20 cellular contexts compared by ENCODE assay signal in genomic region chr14:106822905-106823304, GRCh38.
DNase-seq lines count a peak whose midpoint lies in the region; ATAC-seq, FAIRE-seq and TF ChIP-seq lines count a peak whose summit lies in the region.
"Had no signal": no experiment of that assay in that cellular context is flagged by ENCODE, and none has a peak within 500 bp of the region (broad histone marks: within the 10 kb centered on the region; RNA-seq: fewer than 3 reads in every experiment).

No MANE protein-coding gene starts in this region.

- H3K36me3 ChIP-seq in DOHH2 (ENCODE audit: control insufficient read depth, low read length) (peaks cover 3% of the 10 kb centered on the region; the same call in 1 of the 2 replicates), OCI-LY1 (ENCODE audit: insufficient read depth, low read length) (no peaks in the 10 kb centered on the region), GM12878 (ENCODE audit: control insufficient read depth in 2 of 2, insufficient read depth in 2 of 2, low read length in 1 of 2) (no peaks in the 10 kb centered on the region), body of pancreas (replicated peaks in 1 of 2; ENCODE audit: insufficient read depth in 1 of 2, low read depth in 2 of 2) (no peaks in the 10 kb centered on the region)

- SMC1A ChIA-PET in GM12878 (lab: Charles Lee; ENCODE audit: uncharacterized antibody, unreplicated experiment) = interaction anchor here (0.9 to 1.1 kb wide), 4 partner anchors 21 to 51 kb away, joined by 3 to 4 read pairs (median 3); no protein-coding TSS in a partner anchor

- FAIRE-seq in GM18507 (lab: Jason Lieb, UNC) (peak; percentile 54), GM12878 (lab: Jason Lieb, UNC) (no peak)
- FAIRE-seq: A549, D721Med, H1, HTR-8/SVneo had no signal

- no peak for DNase-seq in GM18507 (ENCODE audit: extremely low spot score, insufficient read length, low read depth)
- DNase-seq in GM12878 (ENCODE audit: low read depth, low spot score) = no peak
- DNase-seq in SHP77 treated with DMSO at 0.1 percent for 48 hours (lab: John Stamatoyannopoulos, UW) = no peak
- DNase-seq in stimulated activated CD4-positive, alpha-beta T cell treated with anti-CD3 and anti-CD28 coated beads, Interleukin-4, amount 100 ng/mL, for 24 hours = no peak
- DNase-seq in body of pancreas = no peak
- no peak for DNase-seq in SW480 (ENCODE audit: low spot score)
- DNase-seq: AML-193; Caco-2; CD4-positive, alpha-beta T cell; GDM1; H9; IMR-90 had no signal

- CTCF ChIA-PET in GM12878 (lab: Yijun Ruan, JAX) = interaction anchor here (0.9 to 4.4 kb wide), 7 partner anchors 9 to 147 kb away, joined by 3 to 94 read pairs (median 8); no protein-coding TSS in a partner anchor

- H3K4me2 ChIP-seq in DOHH2 (ENCODE audit: low read length) = peak overlapping the region; percentile 76
- H3K4me2 ChIP-seq in OCI-LY1 (ENCODE audit: low read length) = peak overlapping the region; percentile 61
- peak overlapping the region; percentile 66 for H3K4me2 ChIP-seq in GM12878 (ENCODE audit: control insufficient read depth, insufficient read depth)
- H3K4me2 ChIP-seq: A549 had no signal

- BruUV-seq in GM12878 (replicated peaks; lab: Mats Ljungman, UMichigan) = no TSS peak

- H3K9ac ChIP-seq in OCI-LY1 (ENCODE audit: low read length) (peak overlapping the region; percentile 53), GM12878 (ENCODE audit: control insufficient read depth, insufficient read depth, low read length) (peak overlapping the region; percentile 21; the same call in 1 of the 2 replicates)

- no peak for TF ChIP-seq CTCF in DOHH2 (IDR thresholded peaks at IDR 0.05; ENCODE audit: low read depth, low read length, poor library complexity, severe bottlenecking)
- TF ChIP-seq CTCF in OCI-LY1 (IDR thresholded peaks at IDR 0.05; ENCODE audit: low read length) = no peak
- no peak for TF ChIP-seq CTCF in GM12878 (IDR thresholded peaks at IDR 0.05 in 2 of 3, conservative IDR thresholded peaks at IDR 0.05 in 1 of 3; ENCODE audit: control insufficient read depth in 2 of 3, extremely low read depth in 1 of 3, insufficient read depth in 1 of 3, low read depth in 3 of 3, low read length in 3 of 3)
- TF ChIP-seq CTCF in body of pancreas (IDR thresholded peaks at IDR 0.05) = no peak

- no peaks in the 10 kb centered on the region for H3K79me2 ChIP-seq in DOHH2 (ENCODE audit: control insufficient read depth, low read length)
- no peaks in the 10 kb centered on the region for H3K79me2 ChIP-seq in OCI-LY1 (ENCODE audit: insufficient read depth, low read length)
- no peaks in the 10 kb centered on the region for H3K79me2 ChIP-seq in GM12878 (ENCODE audit: control insufficient read depth, insufficient read depth, low read length)

- in situ Hi-C loops in GM12878 (cut with MboI) = no loop called here

- H3K4me1 ChIP-seq in DOHH2 (ENCODE audit: control insufficient read depth, low read length) (peaks cover 57% of the 10 kb centered on the region), OCI-LY1 (ENCODE audit: insufficient read depth, low read length, severe bottlenecking) (peaks cover 48% of the 10 kb centered on the region), GM12878 (ENCODE audit: control insufficient read depth, insufficient read depth, low read length) (peaks cover 20% of the 10 kb centered on the region), body of pancreas (no peaks in the 10 kb centered on the region)
- H3K4me1 ChIP-seq: A549, Caco-2 had no signal

- ATAC-seq in GM12878 = no peak
- ATAC-seq in body of pancreas = no peak
- ATAC-seq: A549 had no signal

- H3K27me3 ChIP-seq in DOHH2 (ENCODE audit: control insufficient read depth, low read length) (no peaks in the 10 kb centered on the region), OCI-LY1 (ENCODE audit: insufficient read depth, low read length) (no peaks in the 10 kb centered on the region), GM12878 (replicated peaks in 1 of 2; ENCODE audit: control insufficient read depth in 2 of 2, insufficient read depth in 2 of 2, low read length in 1 of 2) (no peaks in the 10 kb centered on the region; a peak in 1 of 4 replicates), body of pancreas (no peaks in the 10 kb centered on the region)

- TF ChIP-seq POLR2A in GM12878 (IDR thresholded peaks at IDR 0.05; ENCODE audit: low read depth, low read length) (no peak), body of pancreas (IDR thresholded peaks at IDR 0.05) (no peak)

- peak overlapping the region; percentile 61 for H3K4me3 ChIP-seq in DOHH2 (ENCODE audit: low read length)
- H3K4me3 ChIP-seq in OCI-LY1 (ENCODE audit: low read depth, low read length, poor library complexity, severe bottlenecking) = peak overlapping the region; percentile 24
- H3K4me3 ChIP-seq in GM12878 = no peak overlapping the region
- H3K4me3 ChIP-seq in body of pancreas = no peak overlapping the region
- H3K4me3 ChIP-seq: A549 had no signal

- H3K27ac ChIP-seq in DOHH2 (ENCODE audit: low read depth, low read length) = peak overlapping the region; percentile 85
- peak overlapping the region; percentile 67 for H3K27ac ChIP-seq in OCI-LY1 (ENCODE audit: low read depth, low read length, poor library complexity, severe bottlenecking)
- H3K27ac ChIP-seq in GM12878 (ENCODE audit: control insufficient read depth, insufficient read depth) = no peak overlapping the region
- no peak overlapping the region for H3K27ac ChIP-seq in body of pancreas
- H3K27ac ChIP-seq: 22Rv1, A549, C4-2B had no signal

- no peak for TF ChIP-seq RAD21 in GM12878 (IDR thresholded peaks at IDR 0.05; ENCODE audit: insufficient read depth, low read depth, low read length)

- RAD21 ChIA-PET in GM12878 (lab: Charles Lee; ENCODE audit: unreplicated experiment) = interaction anchor here (2.9 kb wide), 1 partner anchor 50 kb away, joined by 11 read pairs; no protein-coding TSS in a partner anchor

- H2AFZ ChIP-seq in OCI-LY1 (ENCODE audit: low read length) (peak overlapping the region; percentile 52; the same call in 1 of the 2 replicates), GM12878 (ENCODE audit: control insufficient read depth, low read depth, low read length) (peak overlapping the region; percentile 49)

- POLR2A ChIA-PET in GM12878 (lab: Charles Lee) = no interaction called here

- intact Hi-C loops in GM12878 (cut with micrococcal nuclease; ENCODE audit: unreplicated experiment) = no loop called here
- intact Hi-C loops in body of pancreas (cut with DNase I) = no loop called here

- peaks cover 17% of the 10 kb centered on the region; the same call in 1 of the 2 replicates for H3K9me3 ChIP-seq in DOHH2 (ENCODE audit: control insufficient read depth, insufficient read depth, low read length)
- no peaks in the 10 kb centered on the region for H3K9me3 ChIP-seq in OCI-LY1 (ENCODE audit: low read length)
- H3K9me3 ChIP-seq in GM12878 (replicated peaks; ENCODE audit: control insufficient read depth, insufficient read depth, low read length) = no peaks in the 10 kb centered on the region; the same call in 2 of the 3 replicates
- no peaks in the 10 kb centered on the region for H3K9me3 ChIP-seq in body of pancreas
- H3K9me3 ChIP-seq: A549, Caco-2 had no signal

- H3K9me2 ChIP-seq in DOHH2 (replicated peaks; ENCODE audit: control insufficient read depth, low read length) (no peaks in the 10 kb centered on the region), OCI-LY1 (ENCODE audit: low read depth, low read length) (no peaks in the 10 kb centered on the region)

- 19% methylated on average over 7 of the region's 7 CpGs for WGBS in GM12878 (ENCODE audit: insufficient coverage, insufficient replicate concordance, low lambda C conversion rate, missing lambda C conversion rate)
- 51 to 54% methylated on average over 7 of the region's 7 CpGs for WGBS in body of pancreas, 2 donors

- H4K20me1 ChIP-seq in DOHH2 (ENCODE audit: control insufficient read depth, insufficient read depth, low read depth, low read length) (no peaks in the 10 kb centered on the region), OCI-LY1 (ENCODE audit: insufficient read depth, low read length) (no peaks in the 10 kb centered on the region), GM12878 (ENCODE audit: control insufficient read depth, insufficient read depth) (no peaks in the 10 kb centered on the region)

- H3F3A ChIP-seq in DOHH2 (ENCODE audit: control insufficient read depth, insufficient read depth) = peaks cover 11% of the 10 kb centered on the region; the same call in 1 of the 2 replicates
- H3F3A ChIP-seq in OCI-LY1 (ENCODE audit: insufficient read depth, low read length) = no peaks in the 10 kb centered on the region

- no peak for TF ChIP-seq EP300 in GM12878 (IDR thresholded peaks at IDR 0.05; ENCODE audit: borderline replicate concordance in 1 of 2, control insufficient read depth in 1 of 2, low read depth in 2 of 2, low read length in 2 of 2)

TF ChIP-seq in GM12878, 131 proteins besides CTCF, POLR2A, EP300 and RAD21 (continues in another document):
- no peak for TF ChIP-seq POLR2AphosphoS2 (IDR thresholded peaks at IDR 0.05; ENCODE audit: low read depth, low read length)
- no peak for TF ChIP-seq MEF2B (IDR thresholded peaks at IDR 0.05; ENCODE audit: partially characterized antibody, poor library complexity, severe bottlenecking)
- TF ChIP-seq IRF4 (IDR thresholded peaks at IDR 0.05; ENCODE audit: low read depth, low read length) = 0 out of 2 replicates have a peak, but pooled peaks have one; percentile 28
- no peak for TF ChIP-seq STAT1 (conservative IDR thresholded peaks at IDR 0.05)
- TF ChIP-seq, protein P1, sequence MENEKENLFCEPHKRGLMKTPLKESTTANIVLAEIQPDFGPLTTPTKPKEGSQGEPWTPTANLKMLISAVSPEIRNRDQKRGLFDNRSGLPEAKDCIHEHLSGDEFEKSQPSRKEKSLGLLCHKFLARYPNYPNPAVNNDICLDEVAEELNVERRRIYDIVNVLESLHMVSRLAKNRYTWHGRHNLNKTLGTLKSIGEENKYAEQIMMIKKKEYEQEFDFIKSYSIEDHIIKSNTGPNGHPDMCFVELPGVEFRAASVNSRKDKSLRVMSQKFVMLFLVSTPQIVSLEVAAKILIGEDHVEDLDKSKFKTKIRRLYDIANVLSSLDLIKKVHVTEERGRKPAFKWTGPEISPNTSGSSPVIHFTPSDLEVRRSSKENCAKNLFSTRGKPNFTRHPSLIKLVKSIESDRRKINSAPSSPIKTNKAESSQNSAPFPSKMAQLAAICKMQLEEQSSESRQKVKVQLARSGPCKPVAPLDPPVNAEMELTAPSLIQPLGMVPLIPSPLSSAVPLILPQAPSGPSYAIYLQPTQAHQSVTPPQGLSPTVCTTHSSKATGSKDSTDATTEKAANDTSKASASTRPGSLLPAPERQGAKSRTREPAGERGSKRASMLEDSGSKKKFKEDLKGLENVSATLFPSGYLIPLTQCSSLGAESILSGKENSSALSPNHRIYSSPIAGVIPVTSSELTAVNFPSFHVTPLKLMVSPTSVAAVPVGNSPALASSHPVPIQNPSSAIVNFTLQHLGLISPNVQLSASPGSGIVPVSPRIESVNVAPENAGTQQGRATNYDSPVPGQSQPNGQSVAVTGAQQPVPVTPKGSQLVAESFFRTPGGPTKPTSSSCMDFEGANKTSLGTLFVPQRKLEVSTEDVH (IDR thresholded peaks at IDR 0.05; ENCODE audit: low read depth, partially characterized antibody) = no peak

Comparison
In these comparisons a context has a peak if more than half of its experiments do, and no peak if none do; other contexts are left out.
1. H3K27ac ChIP-seq: peak in DOHH2 (single experiment) and OCI-LY1 (single experiment); none in GM12878 (single experiment) and body of pancreas (0 of 4).
2. H3K4me3 ChIP-seq: peak in DOHH2 (single experiment) and OCI-LY1 (single experiment); none in GM12878 (single experiment) and body of pancreas (0 of 2).
3. Peak in every context shown above with its lines, with median percentiles within 50 percentile points of each other: H3K4me2 ChIP-seq.